Comparison of ENCODE assay signal across 1 cellular context in the genomic region with DNA sequence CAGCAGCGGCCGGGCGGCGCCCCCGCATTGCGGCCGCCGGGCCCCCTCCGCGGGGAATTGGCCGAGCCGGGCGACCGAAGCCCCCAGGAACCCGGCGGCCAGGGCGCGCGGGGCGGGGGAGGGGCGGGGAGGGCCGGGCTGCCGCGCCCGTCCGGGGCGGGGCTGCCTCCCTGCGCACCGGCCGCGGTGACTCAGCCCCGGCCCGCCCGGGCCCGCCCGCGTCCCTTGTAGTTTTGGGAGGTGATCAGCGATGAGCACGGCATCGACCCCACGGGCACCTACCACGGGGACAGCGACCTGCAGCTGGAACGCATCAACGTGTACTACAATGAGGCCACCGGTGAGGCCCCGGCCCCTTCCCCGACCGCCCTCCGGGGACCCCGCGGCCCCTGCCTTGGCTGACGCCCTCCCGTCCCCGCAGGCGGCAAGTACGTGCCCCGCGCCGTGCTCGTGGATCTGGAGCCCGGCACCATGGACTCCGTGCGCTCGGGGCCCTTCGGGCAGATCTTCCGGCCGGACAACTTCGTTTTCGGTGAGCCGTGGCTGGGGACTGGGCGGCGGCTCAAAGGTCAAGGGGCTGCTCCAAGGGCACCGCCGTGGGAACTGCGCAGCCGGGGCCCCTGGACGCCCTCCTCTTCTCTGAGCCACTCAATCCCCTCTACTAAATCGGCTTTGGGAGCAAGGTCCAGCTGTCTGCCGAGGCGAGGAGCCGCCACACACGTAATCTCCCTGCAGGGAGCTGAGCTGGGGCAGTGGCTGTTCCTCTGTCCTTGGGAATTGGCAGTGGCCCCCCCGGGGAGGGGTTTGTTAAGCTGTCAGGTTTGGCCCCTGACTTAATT.
A peak's percentile ranks its signal among the peaks of the same experiment; 100 is the strongest.
TF ChIP-seq lines count a peak whose summit lies in the region.

No MANE protein-coding gene starts in this region.

TF ChIP-seq in HEK293, 187 proteins besides CTCF, POLR2A, EP300 and RAD21 (continued from another document and continues in another):
- TF ChIP-seq, protein P1, sequence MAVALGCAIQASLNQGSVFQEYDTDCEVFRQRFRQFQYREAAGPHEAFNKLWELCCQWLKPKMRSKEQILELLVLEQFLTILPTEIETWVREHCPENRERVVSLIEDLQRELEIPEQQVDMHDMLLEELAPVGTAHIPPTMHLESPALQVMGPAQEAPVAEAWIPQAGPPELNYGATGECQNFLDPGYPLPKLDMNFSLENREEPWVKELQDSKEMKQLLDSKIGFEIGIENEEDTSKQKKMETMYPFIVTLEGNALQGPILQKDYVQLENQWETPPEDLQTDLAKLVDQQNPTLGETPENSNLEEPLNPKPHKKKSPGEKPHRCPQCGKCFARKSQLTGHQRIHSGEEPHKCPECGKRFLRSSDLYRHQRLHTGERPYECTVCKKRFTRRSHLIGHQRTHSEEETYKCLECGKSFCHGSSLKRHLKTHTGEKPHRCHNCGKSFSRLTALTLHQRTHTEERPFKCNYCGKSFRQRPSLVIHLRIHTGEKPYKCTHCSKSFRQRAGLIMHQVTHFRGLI (tag by site-specific recombination; IDR thresholded peaks at IDR 0.05) = no peak
- no peak for TF ChIP-seq ZNF175 (tag by site-specific recombination; IDR thresholded peaks at IDR 0.05)
- no peak for TF ChIP-seq MYNN (tag by site-specific recombination; IDR thresholded peaks at IDR 0.05; ENCODE audit: borderline replicate concordance)
- no peak for TF ChIP-seq ZNF596 (tag by site-specific recombination; IDR thresholded peaks at IDR 0.05)
- no peak for TF ChIP-seq ZNF138 (tag by site-specific recombination; IDR thresholded peaks at IDR 0.05; ENCODE audit: borderline replicate concordance)
- TF ChIP-seq, protein P2, sequence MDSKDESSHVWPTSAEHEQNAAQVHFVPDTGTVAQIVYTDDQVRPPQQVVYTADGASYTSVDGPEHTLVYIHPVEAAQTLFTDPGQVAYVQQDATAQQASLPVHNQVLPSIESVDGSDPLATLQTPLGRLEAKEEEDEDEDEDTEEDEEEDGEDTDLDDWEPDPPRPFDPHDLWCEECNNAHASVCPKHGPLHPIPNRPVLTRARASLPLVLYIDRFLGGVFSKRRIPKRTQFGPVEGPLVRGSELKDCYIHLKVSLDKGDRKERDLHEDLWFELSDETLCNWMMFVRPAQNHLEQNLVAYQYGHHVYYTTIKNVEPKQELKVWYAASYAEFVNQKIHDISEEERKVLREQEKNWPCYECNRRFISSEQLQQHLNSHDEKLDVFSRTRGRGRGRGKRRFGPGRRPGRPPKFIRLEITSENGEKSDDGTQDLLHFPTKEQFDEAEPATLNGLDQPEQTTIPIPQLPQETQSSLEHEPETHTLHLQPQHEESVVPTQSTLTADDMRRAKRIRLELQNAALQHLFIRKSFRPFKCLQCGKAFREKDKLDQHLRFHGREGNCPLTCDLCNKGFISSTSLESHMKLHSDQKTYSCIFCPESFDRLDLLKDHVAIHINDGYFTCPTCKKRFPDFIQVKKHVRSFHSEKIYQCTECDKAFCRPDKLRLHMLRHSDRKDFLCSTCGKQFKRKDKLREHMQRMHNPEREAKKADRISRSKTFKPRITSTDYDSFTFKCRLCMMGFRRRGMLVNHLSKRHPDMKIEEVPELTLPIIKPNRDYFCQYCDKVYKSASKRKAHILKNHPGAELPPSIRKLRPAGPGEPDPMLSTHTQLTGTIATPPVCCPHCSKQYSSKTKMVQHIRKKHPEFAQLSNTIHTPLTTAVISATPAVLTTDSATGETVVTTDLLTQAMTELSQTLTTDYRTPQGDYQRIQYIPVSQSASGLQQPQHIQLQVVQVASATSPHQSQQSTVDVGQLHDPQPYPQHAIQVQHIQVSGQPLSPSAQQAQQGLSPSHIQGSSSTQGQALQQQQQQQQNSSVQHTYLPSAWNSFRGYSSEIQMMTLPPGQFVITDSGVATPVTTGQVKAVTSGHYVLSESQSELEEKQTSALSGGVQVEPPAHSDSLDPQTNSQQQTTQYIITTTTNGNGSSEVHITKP (tag by site-specific recombination; IDR thresholded peaks at IDR 0.05) = no peak
- TF ChIP-seq IKZF3 (tag by site-specific recombination; IDR thresholded peaks at IDR 0.05) = no peak
- TF ChIP-seq, protein P3, sequence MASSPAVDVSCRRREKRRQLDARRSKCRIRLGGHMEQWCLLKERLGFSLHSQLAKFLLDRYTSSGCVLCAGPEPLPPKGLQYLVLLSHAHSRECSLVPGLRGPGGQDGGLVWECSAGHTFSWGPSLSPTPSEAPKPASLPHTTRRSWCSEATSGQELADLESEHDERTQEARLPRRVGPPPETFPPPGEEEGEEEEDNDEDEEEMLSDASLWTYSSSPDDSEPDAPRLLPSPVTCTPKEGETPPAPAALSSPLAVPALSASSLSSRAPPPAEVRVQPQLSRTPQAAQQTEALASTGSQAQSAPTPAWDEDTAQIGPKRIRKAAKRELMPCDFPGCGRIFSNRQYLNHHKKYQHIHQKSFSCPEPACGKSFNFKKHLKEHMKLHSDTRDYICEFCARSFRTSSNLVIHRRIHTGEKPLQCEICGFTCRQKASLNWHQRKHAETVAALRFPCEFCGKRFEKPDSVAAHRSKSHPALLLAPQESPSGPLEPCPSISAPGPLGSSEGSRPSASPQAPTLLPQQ (tag by site-specific recombination; IDR thresholded peaks at IDR 0.05) = no peak
- no peak for TF ChIP-seq GLI4 (tag by site-specific recombination; IDR thresholded peaks at IDR 0.05)
- TF ChIP-seq HOXD13 (CRISPR knock-in tag; IDR thresholded peaks at IDR 0.05; ENCODE audit: borderline replicate concordance) = no peak
- TF ChIP-seq ZFP41 (tag by site-specific recombination; IDR thresholded peaks at IDR 0.05; ENCODE audit: borderline replicate concordance) = no peak
- TF ChIP-seq ZNF10 (tag by site-specific recombination; IDR thresholded peaks at IDR 0.05) = no peak
- no peak for TF ChIP-seq ZNF654 (tag by site-specific recombination; IDR thresholded peaks at IDR 0.05; ENCODE audit: low read depth)
- no peak for TF ChIP-seq ZNF132 (tag by site-specific recombination; IDR thresholded peaks at IDR 0.05; ENCODE audit: borderline replicate concordance)
- TF ChIP-seq, protein P4, sequence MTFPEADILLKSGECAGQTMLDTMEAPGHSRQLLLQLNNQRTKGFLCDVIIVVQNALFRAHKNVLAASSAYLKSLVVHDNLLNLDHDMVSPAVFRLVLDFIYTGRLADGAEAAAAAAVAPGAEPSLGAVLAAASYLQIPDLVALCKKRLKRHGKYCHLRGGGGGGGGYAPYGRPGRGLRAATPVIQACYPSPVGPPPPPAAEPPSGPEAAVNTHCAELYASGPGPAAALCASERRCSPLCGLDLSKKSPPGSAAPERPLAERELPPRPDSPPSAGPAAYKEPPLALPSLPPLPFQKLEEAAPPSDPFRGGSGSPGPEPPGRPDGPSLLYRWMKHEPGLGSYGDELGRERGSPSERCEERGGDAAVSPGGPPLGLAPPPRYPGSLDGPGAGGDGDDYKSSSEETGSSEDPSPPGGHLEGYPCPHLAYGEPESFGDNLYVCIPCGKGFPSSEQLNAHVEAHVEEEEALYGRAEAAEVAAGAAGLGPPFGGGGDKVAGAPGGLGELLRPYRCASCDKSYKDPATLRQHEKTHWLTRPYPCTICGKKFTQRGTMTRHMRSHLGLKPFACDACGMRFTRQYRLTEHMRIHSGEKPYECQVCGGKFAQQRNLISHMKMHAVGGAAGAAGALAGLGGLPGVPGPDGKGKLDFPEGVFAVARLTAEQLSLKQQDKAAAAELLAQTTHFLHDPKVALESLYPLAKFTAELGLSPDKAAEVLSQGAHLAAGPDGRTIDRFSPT (tag by site-specific recombination; IDR thresholded peaks at IDR 0.05) = no peak; the same call in 1 of the 2 replicates
- no peak for TF ChIP-seq ZNF792 (tag by site-specific recombination; IDR thresholded peaks at IDR 0.05)
- TF ChIP-seq KLF10 (tag by site-specific recombination; IDR thresholded peaks at IDR 0.05) = 0 out of 2 replicates have a peak, but pooled peaks have one; percentile 1
- no peak for TF ChIP-seq ZNF555 (tag by site-specific recombination; conservative IDR thresholded peaks at IDR 0.05)
- TF ChIP-seq ZNF623 (tag by site-specific recombination; IDR thresholded peaks at IDR 0.05) = no peak
- TF ChIP-seq ZNF121 (tag by site-specific recombination; IDR thresholded peaks at IDR 0.05) = no peak
- no peak for TF ChIP-seq ZNF626 (tag by site-specific recombination; IDR thresholded peaks at IDR 0.05)
- TF ChIP-seq KLF16 (tag by site-specific recombination; IDR thresholded peaks at IDR 0.05) = no peak
- TF ChIP-seq ZNF248 (tag by site-specific recombination; IDR thresholded peaks at IDR 0.05) = no peak
- TF ChIP-seq ZNF624 (tag by site-specific recombination; IDR thresholded peaks at IDR 0.05) = no peak
- no peak for TF ChIP-seq ZNF629 (tag by site-specific recombination; IDR thresholded peaks at IDR 0.05)
- TF ChIP-seq ZNF114 (tag by site-specific recombination; IDR thresholded peaks at IDR 0.05) = no peak
- TF ChIP-seq ZNF776 (tag by site-specific recombination; IDR thresholded peaks at IDR 0.05; ENCODE audit: borderline replicate concordance) = no peak
- TF ChIP-seq ZNF146 (tag by site-specific recombination; IDR thresholded peaks at IDR 0.05) = no peak; the same call in 1 of the 2 replicates
- TF ChIP-seq ZNF169 (tag by site-specific recombination; IDR thresholded peaks at IDR 0.05) = no peak
- TF ChIP-seq ZNF510 (tag by site-specific recombination; IDR thresholded peaks at IDR 0.05; ENCODE audit: insufficient replicate concordance) = no peak
- TF ChIP-seq ZNF391 (tag by site-specific recombination; IDR thresholded peaks at IDR 0.05; ENCODE audit: borderline replicate concordance, low read depth) = 0 out of 2 replicates have a peak, but pooled peaks have one; percentile 34
- no peak for TF ChIP-seq ZNF677 (tag by site-specific recombination; IDR thresholded peaks at IDR 0.05)
- no peak for TF ChIP-seq ZNF155 (tag by site-specific recombination; IDR thresholded peaks at IDR 0.05)
- TF ChIP-seq RBAK (tag by site-specific recombination; IDR thresholded peaks at IDR 0.05) = no peak
- no peak for TF ChIP-seq REPIN1 (tag by site-specific recombination; IDR thresholded peaks at IDR 0.05; ENCODE audit: low read depth)
- TF ChIP-seq KLF1 (tag by site-specific recombination; IDR thresholded peaks at IDR 0.05) = peak; percentile 53
- TF ChIP-seq ZNF404 (tag by site-specific recombination; IDR thresholded peaks at IDR 0.05) = no peak
- TF ChIP-seq SCRT1 (tag by site-specific recombination; IDR thresholded peaks at IDR 0.05; ENCODE audit: borderline replicate concordance) = no peak
- TF ChIP-seq, protein P5, sequence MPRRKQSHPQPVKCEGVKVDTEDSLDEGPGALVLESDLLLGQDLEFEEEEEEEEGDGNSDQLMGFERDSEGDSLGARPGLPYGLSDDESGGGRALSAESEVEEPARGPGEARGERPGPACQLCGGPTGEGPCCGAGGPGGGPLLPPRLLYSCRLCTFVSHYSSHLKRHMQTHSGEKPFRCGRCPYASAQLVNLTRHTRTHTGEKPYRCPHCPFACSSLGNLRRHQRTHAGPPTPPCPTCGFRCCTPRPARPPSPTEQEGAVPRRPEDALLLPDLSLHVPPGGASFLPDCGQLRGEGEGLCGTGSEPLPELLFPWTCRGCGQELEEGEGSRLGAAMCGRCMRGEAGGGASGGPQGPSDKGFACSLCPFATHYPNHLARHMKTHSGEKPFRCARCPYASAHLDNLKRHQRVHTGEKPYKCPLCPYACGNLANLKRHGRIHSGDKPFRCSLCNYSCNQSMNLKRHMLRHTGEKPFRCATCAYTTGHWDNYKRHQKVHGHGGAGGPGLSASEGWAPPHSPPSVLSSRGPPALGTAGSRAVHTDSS (tag by site-specific recombination; IDR thresholded peaks at IDR 0.05) = no peak
- no peak for TF ChIP-seq ZFP69B (tag by site-specific recombination; IDR thresholded peaks at IDR 0.05)
- TF ChIP-seq ZNF174 (tag by site-specific recombination; IDR thresholded peaks at IDR 0.05) = no peak
- TF ChIP-seq ZXDB (tag by site-specific recombination; IDR thresholded peaks at IDR 0.05) = 0 out of 2 replicates have a peak, but pooled peaks have one; percentile 21
- TF ChIP-seq ZNF560 (tag by site-specific recombination; IDR thresholded peaks at IDR 0.05; ENCODE audit: borderline replicate concordance) = no peak
- TF ChIP-seq ZBTB7A (tag by site-specific recombination; IDR thresholded peaks at IDR 0.05; ENCODE audit: low read depth) = peak; percentile 57; the same call in 1 of the 2 replicates
- TF ChIP-seq HOXA7 (CRISPR knock-in tag; IDR thresholded peaks at IDR 0.05; ENCODE audit: borderline replicate concordance) = no peak
- no peak for TF ChIP-seq ZNF529 (tag by site-specific recombination; IDR thresholded peaks at IDR 0.05; ENCODE audit: insufficient replicate concordance)
- no peak for TF ChIP-seq ZBTB17 (tag by site-specific recombination; IDR thresholded peaks at IDR 0.05)
- no peak for TF ChIP-seq MZF1 (tag by site-specific recombination; IDR thresholded peaks at IDR 0.05; ENCODE audit: borderline replicate concordance)
- TF ChIP-seq, protein P6, sequence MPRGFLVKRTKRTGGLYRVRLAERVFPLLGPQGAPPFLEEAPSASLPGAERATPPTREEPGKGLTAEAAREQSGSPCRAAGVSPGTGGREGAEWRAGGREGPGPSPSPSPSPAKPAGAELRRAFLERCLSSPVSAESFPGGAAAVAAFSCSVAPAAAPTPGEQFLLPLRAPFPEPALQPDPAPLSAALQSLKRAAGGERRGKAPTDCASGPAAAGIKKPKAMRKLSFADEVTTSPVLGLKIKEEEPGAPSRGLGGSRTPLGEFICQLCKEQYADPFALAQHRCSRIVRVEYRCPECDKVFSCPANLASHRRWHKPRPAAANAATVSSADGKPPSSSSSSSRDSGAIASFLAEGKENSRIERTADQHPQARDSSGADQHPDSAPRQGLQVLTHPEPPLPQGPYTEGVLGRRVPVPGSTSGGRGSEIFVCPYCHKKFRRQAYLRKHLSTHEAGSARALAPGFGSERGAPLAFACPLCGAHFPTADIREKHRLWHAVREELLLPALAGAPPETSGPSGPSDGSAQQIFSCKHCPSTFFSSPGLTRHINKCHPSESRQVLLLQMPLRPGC (tag by site-specific recombination; IDR thresholded peaks at IDR 0.05) = no peak
- no peak for TF ChIP-seq GLI2 (tag by site-specific recombination; IDR thresholded peaks at IDR 0.05; ENCODE audit: borderline replicate concordance, low read depth)
- TF ChIP-seq ZNF514 (tag by site-specific recombination; IDR thresholded peaks at IDR 0.05) = no peak
- no peak for TF ChIP-seq FEZF1 (tag by site-specific recombination; IDR thresholded peaks at IDR 0.05)
- no peak for TF ChIP-seq WT1 (tag by site-specific recombination; IDR thresholded peaks at IDR 0.05)
- TF ChIP-seq SP3 (tag by site-specific recombination; IDR thresholded peaks at IDR 0.05) = no peak
- TF ChIP-seq, protein P7, sequence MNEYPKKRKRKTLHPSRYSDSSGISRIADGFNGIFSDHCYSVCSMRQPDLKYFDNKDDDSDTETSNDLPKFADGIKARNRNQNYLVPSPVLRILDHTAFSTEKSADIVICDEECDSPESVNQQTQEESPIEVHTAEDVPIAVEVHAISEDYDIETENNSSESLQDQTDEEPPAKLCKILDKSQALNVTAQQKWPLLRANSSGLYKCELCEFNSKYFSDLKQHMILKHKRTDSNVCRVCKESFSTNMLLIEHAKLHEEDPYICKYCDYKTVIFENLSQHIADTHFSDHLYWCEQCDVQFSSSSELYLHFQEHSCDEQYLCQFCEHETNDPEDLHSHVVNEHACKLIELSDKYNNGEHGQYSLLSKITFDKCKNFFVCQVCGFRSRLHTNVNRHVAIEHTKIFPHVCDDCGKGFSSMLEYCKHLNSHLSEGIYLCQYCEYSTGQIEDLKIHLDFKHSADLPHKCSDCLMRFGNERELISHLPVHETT (tag by site-specific recombination; IDR thresholded peaks at IDR 0.05) = no peak
